18 cellular contexts compared by ENCODE assay signal in the genomic region with DNA sequence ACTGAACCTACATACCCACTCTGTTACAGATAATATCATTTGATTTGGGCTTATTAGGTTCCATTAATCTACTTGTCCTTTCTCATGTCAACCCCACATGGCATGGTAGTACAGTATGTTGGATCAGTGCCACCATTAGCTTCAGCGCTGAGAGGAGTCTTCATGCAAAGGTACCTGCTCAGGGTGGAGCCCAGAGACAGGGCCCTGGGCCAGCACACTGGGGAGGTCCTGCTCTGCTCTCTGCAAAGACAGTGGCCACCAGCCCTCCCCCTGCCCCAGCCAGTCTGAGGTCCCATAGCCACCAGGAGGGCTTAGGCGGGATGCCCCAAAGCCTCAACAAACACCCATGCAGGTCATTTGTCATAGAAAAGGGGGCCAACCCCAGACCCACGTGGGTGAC.
A peak's percentile ranks its signal among the peaks of the same experiment; 100 is the strongest.
DNase-seq lines count a peak whose midpoint lies in the region; ATAC-seq, FAIRE-seq and TF ChIP-seq lines count a peak whose summit lies in the region.
"Had no signal": no experiment of that assay in that cellular context is flagged by ENCODE, and none has a peak within 500 bp of the region (broad histone marks: within the 10 kb centered on the region; RNA-seq: fewer than 3 reads in every experiment).

No MANE protein-coding gene starts in this region.

- no peak for ATAC-seq in HG03045 (IDR thresholded peaks at IDR 0.05; ENCODE audit: unreplicated experiment)
- ATAC-seq: A549, GM23338 had no signal

- no peak overlapping the region for H3K9ac ChIP-seq in kidney (ENCODE audit: low read length in 2 of 2)

- H3K4me3 ChIP-seq in bronchial epithelial cell (ENCODE audit: low read depth, low read length) (no peak overlapping the region), kidney (ENCODE audit: low read length in 2 of 2) (no peak overlapping the region)
- H3K4me3 ChIP-seq: A549, GM23338, Peyer's patch had no signal

- CTCF ChIA-PET in activated naive CD4-positive, alpha-beta T cell treated with anti-CD3 and anti-CD28 coated beads for 36 hours (lab: Charles Lee), result no interaction called here

- H3K4me1 Mint-ChIP-seq in activated naive CD4-positive, alpha-beta T cell treated with anti-CD3 and anti-CD28 coated beads, Interleukin-2, amount 50 U/mL, for 24 hours, result peaks cover 79% of the 10 kb centered on the region
- peaks cover 77% of the 10 kb centered on the region for H3K4me1 Mint-ChIP-seq in activated naive CD4-positive, alpha-beta T cell treated with anti-CD3 and anti-CD28 coated beads for 36 hours (ENCODE audit: low read depth)
- H3K4me1 Mint-ChIP-seq in mesothelial cell of epicardium, result peaks cover 3% of the 10 kb centered on the region

- FAIRE-seq in bronchial epithelial cell (lab: Jason Lieb, UNC) (peak; percentile 47), kidney (lab: Jason Lieb, UNC) (no peak)
- FAIRE-seq: A549 had no signal

- H3K36me3 ChIP-seq in bronchial epithelial cell (ENCODE audit: control insufficient read depth, insufficient read depth, low read length), result no peaks in the 10 kb centered on the region
- H3K36me3 ChIP-seq in kidney (ENCODE audit: control insufficient read depth in 1 of 2, insufficient read depth in 2 of 2, low read length in 2 of 2), result no peaks in the 10 kb centered on the region
- H3K36me3 ChIP-seq: Peyer's patch had no signal

- H3K27me3 ChIP-seq in bronchial epithelial cell (ENCODE audit: control insufficient read depth, insufficient read depth, low read length), result no peaks in the 10 kb centered on the region
- H3K27me3 ChIP-seq: Peyer's patch had no signal

- H3K9me3 Mint-ChIP-seq in activated naive CD4-positive, alpha-beta T cell treated with anti-CD3 and anti-CD28 coated beads, Interleukin-2, amount 50 U/mL, for 24 hours, result no peaks in the 10 kb centered on the region
- H3K9me3 Mint-ChIP-seq in activated naive CD4-positive, alpha-beta T cell treated with anti-CD3 and anti-CD28 coated beads for 36 hours, result no peaks in the 10 kb centered on the region
- no peaks in the 10 kb centered on the region for H3K9me3 Mint-ChIP-seq in mesothelial cell of epicardium
- H3K9me3 Mint-ChIP-seq: CD8-positive, alpha-beta memory T cell; GM23338 had no signal

- H3K27ac ChIP-seq in kidney (ENCODE audit: low read depth in 2 of 2, low read length in 2 of 2), result no peak overlapping the region
- H3K27ac ChIP-seq: A549, Peyer's patch had no signal

- H3K4me3 Mint-ChIP-seq in activated naive CD4-positive, alpha-beta T cell treated with anti-CD3 and anti-CD28 coated beads, Interleukin-2, amount 50 U/mL, for 24 hours, result no peak overlapping the region
- no peak overlapping the region for H3K4me3 Mint-ChIP-seq in activated naive CD4-positive, alpha-beta T cell treated with anti-CD3 and anti-CD28 coated beads for 36 hours
- H3K4me3 Mint-ChIP-seq in mesothelial cell of epicardium, result no peak overlapping the region
- H3K4me3 Mint-ChIP-seq: B cell; CD8-positive, alpha-beta memory T cell; GM23338 had no signal

- no peaks in the 10 kb centered on the region for H3K27me3 Mint-ChIP-seq in activated naive CD4-positive, alpha-beta T cell treated with anti-CD3 and anti-CD28 coated beads, Interleukin-2, amount 50 U/mL, for 24 hours
- no peaks in the 10 kb centered on the region for H3K27me3 Mint-ChIP-seq in activated naive CD4-positive, alpha-beta T cell treated with anti-CD3 and anti-CD28 coated beads for 36 hours (ENCODE audit: low read depth)
- H3K27me3 Mint-ChIP-seq in mesothelial cell of epicardium (ENCODE audit: low read depth), result peaks cover 15% of the 10 kb centered on the region

- peak overlapping the region; percentile 74 for H3K27ac Mint-ChIP-seq in activated naive CD4-positive, alpha-beta T cell treated with anti-CD3 and anti-CD28 coated beads, Interleukin-2, amount 50 U/mL, for 24 hours
- no peak overlapping the region for H3K27ac Mint-ChIP-seq in activated naive CD4-positive, alpha-beta T cell treated with anti-CD3 and anti-CD28 coated beads for 36 hours
- H3K27ac Mint-ChIP-seq in mesothelial cell of epicardium, result no peak overlapping the region
- H3K27ac Mint-ChIP-seq: B cell; CD8-positive, alpha-beta memory T cell; GM23338 had no signal

- no peak for DNase-seq in activated naive CD4-positive, alpha-beta T cell treated with anti-CD3 and anti-CD28 coated beads for 36 hours
- DNase-seq in bronchial epithelial cell (ENCODE audit: low read depth) (no peak), kidney (peak; percentile 41), mesothelial cell of epicardium (ENCODE audit: low spot score in 2 of 2, unreplicated experiment in 2 of 2) (no peak), hepatic stellate cell (ENCODE audit: low spot score) (no peak)
- DNase-seq: CD8-positive, alpha-beta memory T cell; GF-D8; Karpas-422; NCI-H1105 treated with DMSO at 0.1 percent for 48 hours; NCI-H2029; NCI-H510A; SHP77 treated with DMSO at 0.1 percent for 48 hours had no signal

- intact Hi-C loops in activated naive CD4-positive, alpha-beta T cell treated with anti-CD3 and anti-CD28 coated beads for 36 hours (cut with micrococcal nuclease), result loop anchor here (5.0 kb wide), 1 partner anchor 290 kb away; no protein-coding TSS in a partner anchor
- intact Hi-C loops in kidney (cut with DNase I), result no loop called here

- peaks cover 5% of the 10 kb centered on the region for H3K36me3 Mint-ChIP-seq in activated naive CD4-positive, alpha-beta T cell treated with anti-CD3 and anti-CD28 coated beads, Interleukin-2, amount 50 U/mL, for 24 hours
- H3K36me3 Mint-ChIP-seq in activated naive CD4-positive, alpha-beta T cell treated with anti-CD3 and anti-CD28 coated beads for 36 hours (ENCODE audit: low read depth), result peaks cover 3% of the 10 kb centered on the region
- no peaks in the 10 kb centered on the region for H3K36me3 Mint-ChIP-seq in mesothelial cell of epicardium

- no peaks in the 10 kb centered on the region for H3K4me1 ChIP-seq in kidney (ENCODE audit: control insufficient read depth in 1 of 2, insufficient read depth in 1 of 2, low read depth in 1 of 2, low read length in 2 of 2)

- no peaks in the 10 kb centered on the region for H3K9me3 ChIP-seq in kidney (ENCODE audit: control insufficient read depth in 1 of 2, low read length in 2 of 2)
- H3K9me3 ChIP-seq: A549, Peyer's patch had no signal

- no peak for TF ChIP-seq CTCF in bronchial epithelial cell (IDR thresholded peaks at IDR 0.05; ENCODE audit: insufficient read depth, low read length, severe bottlenecking)
- TF ChIP-seq CTCF in kidney (IDR thresholded peaks at IDR 0.05; ENCODE audit: borderline replicate concordance, extremely low read depth, insufficient read depth), result no peak
- no peak for TF ChIP-seq CTCF in mesothelial cell of epicardium (IDR thresholded peaks at IDR 0.05; ENCODE audit: unreplicated experiment)
